In the genomic region with DNA sequence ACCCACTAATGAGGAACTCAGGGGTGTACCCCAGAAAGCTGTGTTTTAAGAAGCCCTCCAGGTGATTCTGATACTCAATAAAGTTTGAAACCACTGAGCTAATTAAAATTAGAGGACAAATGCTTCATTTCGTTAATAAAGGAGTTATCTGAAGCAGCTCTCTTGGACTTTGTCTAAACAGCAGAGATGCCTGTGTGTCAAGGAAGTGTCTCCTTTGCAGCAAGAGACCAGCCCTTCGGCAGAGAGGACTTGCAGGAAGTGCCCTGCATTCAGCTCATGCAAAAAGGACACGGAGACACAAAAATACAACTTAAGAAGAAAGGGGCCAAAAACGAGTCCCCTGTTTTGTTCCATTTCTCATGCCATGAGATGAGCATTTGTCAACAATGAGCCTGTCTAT, we compare ENCODE assay signal across 18 cellular contexts.
DNase-seq lines count a peak whose midpoint lies in the region; ATAC-seq and TF ChIP-seq lines count a peak whose summit lies in the region.
"Had no signal": no experiment of that assay in that cellular context is flagged by ENCODE, and none has a peak within 500 bp of the region (broad histone marks: within the 10 kb centered on the region; RNA-seq: fewer than 3 reads in every experiment).

No MANE protein-coding gene starts in this region.

- no peaks in the 10 kb centered on the region for H3K36me3 ChIP-seq in Peyer's patch
- no peaks in the 10 kb centered on the region for H3K36me3 ChIP-seq in hepatocyte (replicated peaks; ENCODE audit: insufficient read depth, low read depth)
- H3K36me3 ChIP-seq in spleen = no peaks in the 10 kb centered on the region

- intact Hi-C loops in spleen (cut with DNase I; ENCODE audit: low total_unique reads) = no loop called here

- no peak overlapping the region for H3K4me2 ChIP-seq in hepatocyte
- H3K4me2 ChIP-seq: GM23338 had no signal

- H3K27ac ChIP-seq in Peyer's patch (peak overlapping the region in 3 of 4 donors; percentile 7 to 82 (median 72)), hepatocyte (peak overlapping the region; percentile 73), spleen (peak overlapping the region in 7 of 8 donors; percentile 9 to 80 (median 57))

- H3K9me2 ChIP-seq in hepatocyte (replicated peaks; ENCODE audit: insufficient read depth) = no peaks in the 10 kb centered on the region

- ATAC-seq in HG02571 (IDR thresholded peaks at IDR 0.05; ENCODE audit: unreplicated experiment) = no peak
- ATAC-seq: effector memory CD8-positive, alpha-beta T cell; GM23338; stimulated activated naive CD8-positive, alpha-beta T cell treated with anti-CD3 and anti-CD28 coated beads, Interleukin-15, amount 100 ng/mL, for 72 hours had no signal

- no peak overlapping the region for H3K4me3 ChIP-seq in GM12865 (ENCODE audit: low read depth, low read length)
- H3K4me3 ChIP-seq in Peyer's patch = no peak overlapping the region
- no peak overlapping the region for H3K4me3 ChIP-seq in hepatocyte
- H3K4me3 ChIP-seq in spleen = no peak overlapping the region
- H3K4me3 ChIP-seq: GM23338 had no signal

- 67% methylated on average over 4 of the region's 4 CpGs for WGBS in hepatocyte (ENCODE audit: low lambda C conversion rate, missing lambda C conversion rate)
- 12 to 19% (median 16%) methylated on average over 4 of the region's 4 CpGs for WGBS in spleen, 5 donors

- H3K4me1 ChIP-seq in Peyer's patch = peaks cover 0 to 18% (median 0%) of the 10 kb centered on the region in 4 donors
- peaks cover 9% of the 10 kb centered on the region for H3K4me1 ChIP-seq in hepatocyte (ENCODE audit: insufficient read depth)
- peaks cover 6 to 45% (median 20%) of the 10 kb centered on the region in 6 donors for H3K4me1 ChIP-seq in spleen

- H3K27me3 ChIP-seq in Peyer's patch (no peaks in the 10 kb centered on the region), hepatocyte (no peaks in the 10 kb centered on the region), spleen (replicated peaks in 1 of 7) (peaks cover 0 to 6% (median 0%) of the 10 kb centered on the region in 7 donors)

- H3K9me3 ChIP-seq in Peyer's patch = no peaks in the 10 kb centered on the region
- no peaks in the 10 kb centered on the region for H3K9me3 ChIP-seq in hepatocyte (ENCODE audit: low read depth)
- H3K9me3 ChIP-seq in spleen = no peaks in the 10 kb centered on the region

- peak; percentile 16 for DNase-seq in GM12865 (ENCODE audit: low read depth)
- DNase-seq in Peyer's patch = no peak
- no peak for DNase-seq in hepatocyte (ENCODE audit: low spot score)
- DNase-seq in spleen = no peak
- DNase-seq in stimulated activated CD4-positive, alpha-beta T cell treated with anti-CD3 and anti-CD28 coated beads, Interleukin-2, amount 100 ng/mL, for 24 hours = no peak
- DNase-seq in midbrain (lab: John Stamatoyannopoulos, UW) = no peak
- no peak for DNase-seq in NCI-H146 treated with DMSO at 0.1 percent for 48 hours (lab: John Stamatoyannopoulos, UW; ENCODE audit: unreplicated experiment)
- DNase-seq: activated CD4-positive, alpha-beta T cell treated with anti-CD3 and anti-CD28 coated beads, Interleukin-2, amount 10 ng/mL, durations not matched to agents 7 days and 5 days; activated CD8-positive, alpha-beta memory T cell treated with anti-CD3 and anti-CD28 coated beads, Interleukin-2, amount 50 U/mL, for 48 hours; activated gamma-delta T cell treated with Interleukin-2 at 50 U/mL for 16 hours; cerebellar nuclear complex; effector memory CD8-positive, alpha-beta T cell; NCI-H187; NCI-H446 treated with DMSO at 0.1 percent for 48 hours; retina; stimulated activated naive CD8-positive, alpha-beta T cell treated with anti-CD3 and anti-CD28 coated beads, Interleukin-15, amount 100 ng/mL, for 72 hours had no signal

- H3K79me2 ChIP-seq in hepatocyte = no peaks in the 10 kb centered on the region

- H4K20me1 ChIP-seq in hepatocyte (ENCODE audit: insufficient read depth, poor library complexity, severe bottlenecking) = no peaks in the 10 kb centered on the region

- TF ChIP-seq POLR2A in Peyer's patch (IDR thresholded peaks at IDR 0.05) = no peak
- no peak for TF ChIP-seq POLR2A in spleen (IDR thresholded peaks at IDR 0.05)

- TF ChIP-seq CTCF in GM12865 (IDR thresholded peaks at IDR 0.05; ENCODE audit: insufficient read depth, low read depth, low read length, missing control alignments) (no peak), Peyer's patch (IDR thresholded peaks at IDR 0.05) (no peak), hepatocyte (IDR thresholded peaks at IDR 0.05; ENCODE audit: poor library complexity) (no peak), spleen (IDR thresholded peaks at IDR 0.05 in 8 of 11, conservative IDR thresholded peaks at IDR 0.05 in 3 of 11) (no peak)

- no peak overlapping the region for H2AFZ ChIP-seq in hepatocyte
- H2AFZ ChIP-seq: GM23338 had no signal
